Comparison of ENCODE assay signal across 18 cellular contexts in genomic region chr6:136424450-136424849, GRCh38.
DNase-seq lines count a peak whose midpoint lies in the region.
"Had no signal": no experiment of that assay in that cellular context is flagged by ENCODE, and none has a peak within 500 bp of the region (broad histone marks: within the 10 kb centered on the region; RNA-seq: fewer than 3 reads in every experiment).

No MANE protein-coding gene starts in this region.

- no peak overlapping the region for H2BK5ac ChIP-seq in trophoblast cell (ENCODE audit: low read depth, low read length, poor library complexity)

- no peaks in the 10 kb centered on the region for H3K79me2 ChIP-seq in trophoblast cell (ENCODE audit: control insufficient read depth, insufficient read depth, low read length, poor library complexity)

- H3K27ac ChIP-seq in angular gyrus (ENCODE audit: low read depth, low read length) (peak overlapping the region; percentile 72), trophoblast cell (ENCODE audit: low read depth, low read length) (no peak overlapping the region), temporal lobe (ENCODE audit: low read depth, low read length) (peak overlapping the region; percentile 78)
- H3K27ac ChIP-seq: BLaER1, GM23248 had no signal

- H3K9me3 ChIP-seq in trophoblast cell (ENCODE audit: insufficient read depth, low read depth, low read length) = no peaks in the 10 kb centered on the region
- H3K9me3 ChIP-seq: BLaER1, HAP-1 had no signal

- no peak overlapping the region for H4K91ac ChIP-seq in trophoblast cell (ENCODE audit: low read depth, low read length)

- no peak overlapping the region for H3K4me3 Mint-ChIP-seq in activated CD4-positive, alpha-beta memory T cell treated with anti-CD3 and anti-CD28 coated beads for 36 hours
- H3K4me3 Mint-ChIP-seq: CD8-positive, alpha-beta T cell; IgD-negative memory B cell had no signal

- no peak overlapping the region for H2BK120ac ChIP-seq in trophoblast cell (ENCODE audit: insufficient read depth, low read length, poor library complexity)

- H2BK12ac ChIP-seq in trophoblast cell (ENCODE audit: low read length) = no peak overlapping the region

- no peak overlapping the region for H3K18ac ChIP-seq in trophoblast cell (ENCODE audit: low read length)

- H3K4me2 ChIP-seq in trophoblast cell (ENCODE audit: low read length) = no peak overlapping the region
- H3K4me2 ChIP-seq: BLaER1 had no signal

- H3K14ac ChIP-seq in trophoblast cell (ENCODE audit: low read length) = no peak overlapping the region

- no peaks in the 10 kb centered on the region for H3K27me3 ChIP-seq in trophoblast cell (ENCODE audit: insufficient read depth, low read length)
- H3K27me3 ChIP-seq: BLaER1 had no signal

- POLR2A ChIA-PET in activated CD4-positive, alpha-beta memory T cell treated with anti-CD3 and anti-CD28 coated beads for 36 hours (lab: Charles Lee) = no interaction called here

- H3K4me1 ChIP-seq in trophoblast cell (ENCODE audit: control insufficient read depth in 1 of 2, insufficient read depth in 2 of 2, low read length in 2 of 2) = no peaks in the 10 kb centered on the region
- H3K4me1 ChIP-seq: HAP-1 had no signal

- CTCF ChIA-PET in activated CD4-positive, alpha-beta memory T cell treated with anti-CD3 and anti-CD28 coated beads for 36 hours (lab: Charles Lee) = no interaction called here

- H3K23ac ChIP-seq in trophoblast cell (ENCODE audit: low read length) = no peak overlapping the region

- H3K9ac ChIP-seq in trophoblast cell (ENCODE audit: low read length) = no peak overlapping the region
- H3K9ac ChIP-seq: BLaER1, GM23248 had no signal

- no peak overlapping the region for H3K4me3 ChIP-seq in trophoblast cell (ENCODE audit: low read depth, low read length)
- H3K4me3 ChIP-seq: BLaER1, GM12878, GM23248, HAP-1 had no signal

- peak overlapping the region; percentile 33 for H3K4ac ChIP-seq in trophoblast cell (ENCODE audit: low read depth, low read length)

- H4K12ac ChIP-seq in trophoblast cell (ENCODE audit: low read depth, low read length) = no peak overlapping the region

- H3K27me3 Mint-ChIP-seq in activated CD4-positive, alpha-beta memory T cell treated with anti-CD3 and anti-CD28 coated beads for 36 hours = no peaks in the 10 kb centered on the region

- WGBS in trophoblast cell (ENCODE audit: extremely low coverage, insufficient coverage, insufficient read length) = no CpG with 5 or more reads among the region's 3 CpGs

- intact Hi-C loops in activated CD4-positive, alpha-beta memory T cell treated with anti-CD3 and anti-CD28 coated beads for 36 hours (cut with micrococcal nuclease) = no loop called here
- intact Hi-C loops in posterior vena cava (cut with DNase I) = no loop called here

- no peaks in the 10 kb centered on the region for H3K36me3 ChIP-seq in trophoblast cell (ENCODE audit: control insufficient read depth in 1 of 2, insufficient read depth in 2 of 2, low read length in 2 of 2)
- H3K36me3 ChIP-seq: BLaER1, HAP-1 had no signal

- no peak overlapping the region for H3K27ac Mint-ChIP-seq in activated CD4-positive, alpha-beta memory T cell treated with anti-CD3 and anti-CD28 coated beads for 36 hours
- H3K27ac Mint-ChIP-seq: CD8-positive, alpha-beta T cell; IgD-negative memory B cell had no signal

- no peak overlapping the region for H2AK5ac ChIP-seq in trophoblast cell (ENCODE audit: low read length)

- DNase-seq in globus pallidus (ENCODE audit: low spot score) (peak; percentile 79), trophoblast cell (no peak), activated gamma-delta T cell (lab: John Stamatoyannopoulos, UW) (no peak), DMS79 treated with DMSO at 0.1 percent for 48 hours (lab: John Stamatoyannopoulos, UW) (no peak), posterior vena cava (ENCODE audit: low spot score) (no peak)
- no peak for DNase-seq in activated CD4-positive, alpha-beta memory T cell treated with anti-CD3 and anti-CD28 coated beads for 36 hours
- DNase-seq: AML-193; Calu3; CD8-positive, alpha-beta T cell; DND-41; EL; GM23248 had no signal

- H3K9me3 Mint-ChIP-seq in activated CD4-positive, alpha-beta memory T cell treated with anti-CD3 and anti-CD28 coated beads for 36 hours = no peaks in the 10 kb centered on the region
- H3K9me3 Mint-ChIP-seq: CD8-positive, alpha-beta T cell; IgD-negative memory B cell had no signal

- H3K79me1 ChIP-seq in trophoblast cell (ENCODE audit: low read length) = no peaks in the 10 kb centered on the region

- H3K36me3 Mint-ChIP-seq in activated CD4-positive, alpha-beta memory T cell treated with anti-CD3 and anti-CD28 coated beads for 36 hours = no peaks in the 10 kb centered on the region
- H3K36me3 Mint-ChIP-seq: CD8-positive, alpha-beta T cell; IgD-negative memory B cell had no signal

- H2AFZ ChIP-seq in trophoblast cell (ENCODE audit: insufficient read depth, low read length, poor library complexity) = no peak overlapping the region
- H2AFZ ChIP-seq: GM23248 had no signal

- H4K8ac ChIP-seq in trophoblast cell (ENCODE audit: low read depth, low read length) = no peak overlapping the region

- no peaks in the 10 kb centered on the region for H3K4me1 Mint-ChIP-seq in activated CD4-positive, alpha-beta memory T cell treated with anti-CD3 and anti-CD28 coated beads for 36 hours (ENCODE audit: low read depth)
- H3K4me1 Mint-ChIP-seq: IgD-negative memory B cell had no signal
